Comparison of ENCODE assay signal across 16 cellular contexts in genomic region chr13:31944262-31945160, GRCh38.
DNase-seq lines count a peak whose midpoint lies in the region; ATAC-seq and TF ChIP-seq lines count a peak whose summit lies in the region.
"Had no signal": no experiment of that assay in that cellular context is flagged by ENCODE, and none has a peak within 500 bp of the region (broad histone marks: within the 10 kb centered on the region; RNA-seq: fewer than 3 reads in every experiment).

No MANE protein-coding gene starts in this region.

- no TSS peak for BruUV-seq in PC-3 (replicated peaks; lab: Mats Ljungman, UMichigan)

- no peak overlapping the region for H2AFZ ChIP-seq in PC-3 (ENCODE audit: low read length)

- CTCF ChIA-PET in PC-3 (lab: Charles Lee) = no interaction called here

- no peaks in the 10 kb centered on the region for H4K20me1 ChIP-seq in PC-3 (ENCODE audit: low read length)

- intact Hi-C loops in PC-3 (cut with micrococcal nuclease) = no loop called here
- intact Hi-C loops in gastrocnemius medialis (cut with DNase I; ENCODE audit: low total_unique reads) = loop anchor here (2.0 kb wide), 1 partner anchor 34 kb away; no protein-coding TSS in a partner anchor

- in situ Hi-C loops in gastrocnemius medialis (cut with MboI; ENCODE audit: low sequenced_read_pairs in 4 of 4) = no loop called here

- H3K27ac ChIP-seq in PC-3 (ENCODE audit: low read length) (peak overlapping the region; percentile 43; the same call in 1 of the 2 replicates), gastrocnemius medialis (peak overlapping the region; percentile 36 to 75 (median 50))

- H3K36me3 ChIP-seq in PC-3 (ENCODE audit: low read depth, low read length) = no peaks in the 10 kb centered on the region
- no peaks in the 10 kb centered on the region for H3K36me3 ChIP-seq in endocrine pancreas (ENCODE audit: control insufficient read depth, insufficient read depth, low read length)
- H3K36me3 ChIP-seq in gastrocnemius medialis = no peaks in the 10 kb centered on the region

- no peak for TF ChIP-seq CTCF in PC-3 (conservative IDR thresholded peaks at IDR 0.05; ENCODE audit: low read depth, low read length)
- no peak for TF ChIP-seq CTCF in gastrocnemius medialis (IDR thresholded peaks at IDR 0.05 in 4 of 5, conservative IDR thresholded peaks at IDR 0.05 in 1 of 5)

- H3K9ac ChIP-seq in PC-3 (ENCODE audit: low read length) = no peak overlapping the region
- H3K9ac ChIP-seq in endocrine pancreas (ENCODE audit: control insufficient read depth, insufficient read depth, low read length) = no peak overlapping the region

- no peak for TF ChIP-seq POLR2A in gastrocnemius medialis (IDR thresholded peaks at IDR 0.05)

- no peaks in the 10 kb centered on the region for H3K9me2 ChIP-seq in PC-3 (replicated peaks; ENCODE audit: low read length)

- H3K4me2 ChIP-seq in PC-3 (ENCODE audit: low read length) = peak overlapping the region; percentile 83

- DNase-seq in DMS53 (lab: John Stamatoyannopoulos, UW) (peak; percentile 29), DMS53 treated with DMSO at 0.1 percent for 48 hours (lab: John Stamatoyannopoulos, UW; ENCODE audit: unreplicated experiment) (no peak), PC-3 (no peak), gastrocnemius medialis (no peak), NCI-H2107 (lab: John Stamatoyannopoulos, UW) (no peak)
- DNase-seq: activated CD4-positive, CD25-positive, alpha-beta regulatory T cell; activated CD8-positive, alpha-beta memory T cell treated with anti-CD3 and anti-CD28 coated beads for 24 hours; CD4-positive, CD25-positive, alpha-beta regulatory T cell; endodermal cell; Karpas-422; NCI-H1105; stimulated activated CD4-positive, alpha-beta T cell treated with anti-CD3 and anti-CD28 coated beads, Interleukin-15, amount 100 ng/mL, for 24 hours; stimulated activated naive CD8-positive, alpha-beta T cell treated with anti-CD3 and anti-CD28 coated beads, Interleukin-15, Interleukin-2, amounts not matched to agents 100 U/mL and 50 U/mL, for 24 hours had no signal

- POLR2A ChIA-PET in PC-3 (lab: Charles Lee; ENCODE audit: unreplicated experiment) = no interaction called here

- H3F3A ChIP-seq in PC-3 (ENCODE audit: low read length, unreplicated experiment) = no peaks in the 10 kb centered on the region

- no peak for ATAC-seq in PC-3
- no peak for ATAC-seq in gastrocnemius medialis
- no peak for ATAC-seq in HG02970 (IDR thresholded peaks at IDR 0.05; ENCODE audit: low FRiP score, unreplicated experiment)
- ATAC-seq in HG03439 (IDR thresholded peaks at IDR 0.05; ENCODE audit: unreplicated experiment) = no peak
- ATAC-seq: stimulated activated naive CD8-positive, alpha-beta T cell treated with anti-CD3 and anti-CD28 coated beads, Interleukin-15, Interleukin-2, amounts not matched to agents 100 U/mL and 50 U/mL, for 24 hours had no signal

- H3K4me3 ChIP-seq in PC-3 (ENCODE audit: low read length) (no peak overlapping the region), endocrine pancreas (ENCODE audit: control insufficient read depth, insufficient read depth, low read length) (peak overlapping the region; percentile 89), gastrocnemius medialis (no peak overlapping the region)

- H3K79me2 ChIP-seq in PC-3 (ENCODE audit: low read length) = no peaks in the 10 kb centered on the region

- H3K9me3 ChIP-seq in PC-3 (ENCODE audit: low read length) (no peaks in the 10 kb centered on the region), endocrine pancreas (ENCODE audit: control insufficient read depth, low read length) (no peaks in the 10 kb centered on the region), gastrocnemius medialis (no peaks in the 10 kb centered on the region)

- H3K27me3 ChIP-seq in PC-3 (ENCODE audit: low read length) (no peaks in the 10 kb centered on the region), endocrine pancreas (ENCODE audit: control insufficient read depth, insufficient read depth, low read length) (no peaks in the 10 kb centered on the region), gastrocnemius medialis (no peaks in the 10 kb centered on the region)

- H3K4me1 ChIP-seq in PC-3 (ENCODE audit: insufficient read depth, low read length) (peaks cover 20% of the 10 kb centered on the region), endocrine pancreas (ENCODE audit: control insufficient read depth, insufficient read depth, low read length) (peaks cover 13% of the 10 kb centered on the region), gastrocnemius medialis (peaks cover 5 to 15% of the 10 kb centered on the region in 2 donors)
